Comparison of ENCODE assay signal across 8 cellular contexts in genomic region chr3:17740703-17741102, GRCh38. TPM values are rescaled to one million over a fixed set of nuclear protein-coding genes. Genes with fewer than 3 reads are reported as not detected.
DNase-seq lines count a peak whose midpoint lies in the region; ATAC-seq and TF ChIP-seq lines count a peak whose summit lies in the region.

No MANE protein-coding gene starts in this region.

- H3K79me2 ChIP-seq in H9 (ENCODE audit: insufficient read depth, low read length) (peaks cover 2% of the 10 kb centered on the region; the same call in 1 of the 2 replicates), neural progenitor cell (ENCODE audit: low read depth) (peaks cover 51% of the 10 kb centered on the region)

- no peak overlapping the region for H3T11ph ChIP-seq in H9 (ENCODE audit: low read length)

- H3K79me1 ChIP-seq in H9 (ENCODE audit: insufficient read depth, low read depth, low read length, poor library complexity, severe bottlenecking): no peaks in the 10 kb centered on the region

- H2BK12ac ChIP-seq in H9 (ENCODE audit: insufficient read length, low read depth, low read length): no peak overlapping the region

- H4K20me1 ChIP-seq in H9 (ENCODE audit: control insufficient read depth, insufficient read depth, insufficient read length) (no peaks in the 10 kb centered on the region), neural progenitor cell (ENCODE audit: low read depth) (no peaks in the 10 kb centered on the region)

- no peak overlapping the region for H2AFZ ChIP-seq in H9 (ENCODE audit: low read length)
- H2AFZ ChIP-seq in neural progenitor cell (replicated peaks): no peak overlapping the region

- no peak overlapping the region for H4K91ac ChIP-seq in H9 (ENCODE audit: insufficient read length, low read depth, low read length)

- peaks cover 35% of the 10 kb centered on the region for H3F3A ChIP-seq in neural progenitor cell (ENCODE audit: low read depth)

- H3K27ac ChIP-seq in H9 (ENCODE audit: insufficient read length, low read depth, low read length): peak overlapping the region; percentile 5
- H3K27ac ChIP-seq in ectodermal cell (ENCODE audit: insufficient read depth, low read depth, low read length, poor library complexity, severe bottlenecking): no peak overlapping the region
- peak overlapping the region; percentile 98 for H3K27ac ChIP-seq in neural progenitor cell

- CTCF ChIA-PET in BJ (lab: Yijun Ruan, JAX): interaction anchor here (1.0 to 1.1 kb wide), 2 partner anchors 20 to 113 kb away, joined by 3 read pairs; no protein-coding TSS in a partner anchor

- no peak overlapping the region for H3K9ac ChIP-seq in H9 (ENCODE audit: extremely low read depth, insufficient read length, low read length)
- peak overlapping the region; percentile 72 for H3K9ac ChIP-seq in neural progenitor cell

- no peak for ATAC-seq in HG03460 (IDR thresholded peaks at IDR 0.05; ENCODE audit: unreplicated experiment)
- no peak for ATAC-seq in HG02642 (IDR thresholded peaks at IDR 0.05; ENCODE audit: poor library complexity, unreplicated experiment)
- no peak for ATAC-seq in GM18861 (IDR thresholded peaks at IDR 0.05; ENCODE audit: unreplicated experiment)

- POLR2A ChIA-PET in BJ (lab: Charles Lee): no interaction called here

- H3K4me3 Mint-ChIP-seq in H9 (peak overlapping the region; percentile 92), neural progenitor cell (peak overlapping the region; percentile 90)

- H3K4me2 ChIP-seq in H9 (ENCODE audit: insufficient read depth, insufficient read length, low read length) (peak overlapping the region; percentile 69), neural progenitor cell (peak overlapping the region; percentile 80)

- H3K27me3 ChIP-seq in BJ (ENCODE audit: control insufficient read depth, insufficient read depth, low read length): no peaks in the 10 kb centered on the region
- no peaks in the 10 kb centered on the region for H3K27me3 ChIP-seq in H9 (ENCODE audit: insufficient read depth, low read length)
- no peaks in the 10 kb centered on the region for H3K27me3 ChIP-seq in ectodermal cell (ENCODE audit: control insufficient read depth, insufficient read depth, low read length, poor library complexity, severe bottlenecking)
- H3K27me3 ChIP-seq in neural progenitor cell: no peaks in the 10 kb centered on the region

- peaks cover 4% of the 10 kb centered on the region for H3K23me2 ChIP-seq in H9 (ENCODE audit: insufficient read length, low read depth, low read length, poor library complexity, severe bottlenecking)

- H3K27ac Mint-ChIP-seq in H9: peak overlapping the region; percentile 38 to 97 (median 82)
- peak overlapping the region; percentile 98 for H3K27ac Mint-ChIP-seq in neural progenitor cell

- H2AK5ac ChIP-seq in H9 (ENCODE audit: insufficient read length, low read length): no peak overlapping the region

- no peak overlapping the region for H3K56ac ChIP-seq in H9 (ENCODE audit: insufficient read length, low read depth, low read length)

- no peak for DNase-seq in BJ (ENCODE audit: low read depth)
- DNase-seq in H9: no peak
- peak; percentile 94 for DNase-seq in RKO (ENCODE audit: low spot score)
- no peak for DNase-seq in neural progenitor cell (ENCODE audit: low spot score)

- H3K27me3 Mint-ChIP-seq in H9 (ENCODE audit: low read depth): no peaks in the 10 kb centered on the region
- H3K27me3 Mint-ChIP-seq in neural progenitor cell (ENCODE audit: insufficient read depth, low read depth): peaks cover 2% of the 10 kb centered on the region

- H3K9me3 ChIP-seq in H9 (ENCODE audit: control insufficient read depth, low read depth, low read length) (no peaks in the 10 kb centered on the region), ectodermal cell (ENCODE audit: control insufficient read depth, low read length) (no peaks in the 10 kb centered on the region), neural progenitor cell (ENCODE audit: low read depth) (no peaks in the 10 kb centered on the region)

- H3K9me3 Mint-ChIP-seq in H9 (no peaks in the 10 kb centered on the region), neural progenitor cell (no peaks in the 10 kb centered on the region)

- peak overlapping the region; percentile 21 for H3K4me3 ChIP-seq in BJ (ENCODE audit: low read depth, low read length)
- peak overlapping the region; percentile 71 for H3K4me3 ChIP-seq in ectodermal cell (ENCODE audit: insufficient read depth, low read depth, low read length)
- H3K4me3 ChIP-seq in neural progenitor cell: peak overlapping the region; percentile 62

- no peak overlapping the region for H4K5ac ChIP-seq in H9 (ENCODE audit: insufficient read length, low read depth, low read length)

- H3K14ac ChIP-seq in H9 (ENCODE audit: insufficient read depth, low read length): no peak overlapping the region

- TF ChIP-seq CTCF in BJ (IDR thresholded peaks at IDR 0.05; ENCODE audit: insufficient read depth, low read depth, low read length): no peak
- TF ChIP-seq CTCF in H9 (conservative IDR thresholded peaks at IDR 0.05): no peak
- TF ChIP-seq CTCF in neural progenitor cell (IDR thresholded peaks at IDR 0.05): no peak

- no peak overlapping the region for H2BK20ac ChIP-seq in H9 (ENCODE audit: low read depth, low read length, poor library complexity, severe bottlenecking)

- no peak overlapping the region for H3K18ac ChIP-seq in H9 (ENCODE audit: insufficient read length, low read depth, low read length)

- no peak overlapping the region for H3K4ac ChIP-seq in H9 (ENCODE audit: low read depth, low read length)

- H2BK5ac ChIP-seq in H9 (ENCODE audit: insufficient read length, low read length): no peak overlapping the region

- peaks cover 4% of the 10 kb centered on the region for H3K4me1 ChIP-seq in H9 (ENCODE audit: insufficient read depth, low read length)
- peaks cover 12% of the 10 kb centered on the region for H3K4me1 ChIP-seq in ectodermal cell (ENCODE audit: control insufficient read depth, insufficient read depth, low read length)
- peaks cover 18% of the 10 kb centered on the region for H3K4me1 ChIP-seq in neural progenitor cell

- no peaks in the 10 kb centered on the region for H3K36me3 Mint-ChIP-seq in H9 (ENCODE audit: insufficient read depth in 1 of 3, low read depth in 3 of 3)
- peaks cover 8% of the 10 kb centered on the region for H3K36me3 Mint-ChIP-seq in neural progenitor cell

- H3K36me3 ChIP-seq in BJ (ENCODE audit: control insufficient read depth, insufficient read depth, low read length) (no peaks in the 10 kb centered on the region), ectodermal cell (ENCODE audit: control insufficient read depth, insufficient read depth, low read length) (no peaks in the 10 kb centered on the region), neural progenitor cell (no peaks in the 10 kb centered on the region)

- no peak overlapping the region for H2BK15ac ChIP-seq in H9 (ENCODE audit: low read depth, low read length)

- H4K8ac ChIP-seq in H9 (replicated peaks; ENCODE audit: insufficient read length, low read depth, low read length): no peak overlapping the region

- no peak overlapping the region for H2BK120ac ChIP-seq in H9 (ENCODE audit: low read depth, low read length, poor library complexity, severe bottlenecking)

- H3K23ac ChIP-seq in H9 (ENCODE audit: insufficient read length, low read depth, low read length): no peak overlapping the region

- H3K4me1 Mint-ChIP-seq in H9: peaks cover 31 to 45% of the 10 kb centered on the region in 2 experiments
- peaks cover 38% of the 10 kb centered on the region for H3K4me1 Mint-ChIP-seq in neural progenitor cell

- no CpG with 5 or more reads among the region's 4 CpGs for whole genome bisulfite sequencing in H9 (ENCODE audit: extremely low coverage, insufficient read length, low lambda C conversion rate)
- 91 to 92% methylated on average over 3 of the region's 4 CpGs for WGBS in ectodermal cell, 2 experiments

RNA-seq across cellular contexts. Expression of gene TBC1D5, which starts 1.7 kb away (rescaled TPM):
- 27.0 and 35.7 TPM in 2 replicates for polyA plus RNA-seq in BJ (2011; rRNA removed)
- polyA minus RNA-seq in BJ (2011; rRNA and poly(A)+ RNA removed): 25.6 and 29.3 TPM in 2 replicates
- 25.0 and 28.5 TPM in 2 replicates for total RNA-seq in H9 (2021)
- 43.6 TPM for polyA plus RNA-seq in ectodermal cell (2013, experiment 1 of 4)
- 49.8 TPM for polyA plus RNA-seq in ectodermal cell (2013, experiment 2 of 4)
- 35.0 TPM for polyA plus RNA-seq in ectodermal cell (2013, experiment 3 of 4)
- polyA plus RNA-seq in ectodermal cell (2013, experiment 4 of 4): 36.7 TPM
- 63.6 and 108 TPM in 2 replicates for total RNA-seq in neural progenitor cell (ENCODE audit: low replicate concordance)

Comparison
In these comparisons a context has a peak if more than half of its experiments do, and no peak if none do; other contexts are left out.
1. H3K4me3 ChIP-seq: peak in every context shown above with its lines; median percentile 71 in ectodermal cell; 62 in neural progenitor cell; 21 in BJ.